In the genomic region with DNA sequence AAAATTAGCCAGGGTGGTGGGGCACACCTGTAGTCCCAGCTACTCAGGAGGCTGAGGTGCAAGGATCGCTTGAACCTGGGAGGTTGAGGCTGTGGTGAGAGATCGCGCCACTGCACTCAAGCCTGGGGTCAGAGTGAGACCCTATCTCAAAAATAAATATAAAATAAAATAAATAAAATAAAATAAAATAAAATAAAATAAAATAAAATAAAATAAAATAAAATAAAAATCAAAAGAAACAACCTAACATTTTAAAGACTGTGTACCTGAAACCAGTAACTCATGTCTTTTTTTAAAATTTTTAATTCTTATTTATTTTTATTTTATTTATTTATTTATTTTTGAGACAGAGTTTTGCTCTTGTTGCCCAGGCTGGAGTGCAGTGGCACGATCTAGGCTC, we compare ENCODE assay signal across 3 cellular contexts. TPM values are rescaled to one million over a fixed set of nuclear protein-coding genes. Genes with fewer than 3 reads are reported as not detected.
"Had no signal": no experiment of that assay in that cellular context is flagged by ENCODE, and none has a peak within 500 bp of the region (broad histone marks: within the 10 kb centered on the region; RNA-seq: fewer than 3 reads in every experiment).

No MANE protein-coding gene starts in this region.

RNA-seq across cellular contexts. Expression of a gene that starts 7.7 kb away (rescaled TPM):
- total RNA-seq: dermis blood vessel endothelial cell, endothelial cell of umbilical vein, glomerular endothelial cell had no signal
